Comparison of ENCODE assay signal across 20 cellular contexts in genomic region chr20:48339986-48340884, GRCh38.
A peak's percentile ranks its signal among the peaks of the same experiment; 100 is the strongest.
DNase-seq lines count a peak whose midpoint lies in the region; ATAC-seq, FAIRE-seq and TF ChIP-seq lines count a peak whose summit lies in the region.
"Had no signal": no experiment of that assay in that cellular context is flagged by ENCODE, and none has a peak within 500 bp of the region (broad histone marks: within the 10 kb centered on the region; RNA-seq: fewer than 3 reads in every experiment).

No MANE protein-coding gene starts in this region.

- H3K27ac ChIP-seq in VCaP = peak overlapping the region; percentile 29
- no peak overlapping the region for H3K27ac ChIP-seq in left ventricle myocardium inferior (replicated peaks)
- H3K27ac ChIP-seq: adrenal gland, HL-60, KMS-11, SK-N-MC, suprapubic skin had no signal

- ATAC-seq in GM21529 (IDR thresholded peaks at IDR 0.05; ENCODE audit: unreplicated experiment) (peak; percentile 59), sciatic nerve (peak; percentile 13)
- ATAC-seq: GM23338, left lobe of liver had no signal

- no peaks in the 10 kb centered on the region for H3K9me3 Mint-ChIP-seq in T-helper 2 cell treated with Interferon-gamma antibody and Interleukin-4, amounts not matched to agents 5 μg/mL and 100 μg/mL, for 36 hours
- H3K9me3 Mint-ChIP-seq: GM23338 had no signal

- intact Hi-C loops in sciatic nerve (cut with DNase I) (no loop called here), left ventricle myocardium inferior (cut with micrococcal nuclease) (no loop called here)

- no peaks in the 10 kb centered on the region for H3K4me1 ChIP-seq in left ventricle myocardium inferior
- H3K4me1 ChIP-seq: suprapubic skin had no signal

- no peak overlapping the region for H3K4me3 Mint-ChIP-seq in T-helper 2 cell treated with Interferon-gamma antibody and Interleukin-4, amounts not matched to agents 5 μg/mL and 100 μg/mL, for 36 hours
- H3K4me3 Mint-ChIP-seq: GM23338 had no signal

- H3K4me1 Mint-ChIP-seq in T-helper 2 cell treated with Interferon-gamma antibody and Interleukin-4, amounts not matched to agents 5 μg/mL and 100 μg/mL, for 36 hours (ENCODE audit: low read depth) = peaks cover 8% of the 10 kb centered on the region

- H3K36me3 Mint-ChIP-seq in T-helper 2 cell treated with Interferon-gamma antibody and Interleukin-4, amounts not matched to agents 5 μg/mL and 100 μg/mL, for 36 hours (ENCODE audit: low read depth) = no peaks in the 10 kb centered on the region

- H3K36me3 ChIP-seq in left ventricle myocardium inferior = no peaks in the 10 kb centered on the region
- H3K36me3 ChIP-seq: adrenal gland, ovary, suprapubic skin had no signal

- FAIRE-seq in GM12891 (lab: Jason Lieb, UNC) = peak; percentile 57

- H3K4me3 ChIP-seq in left ventricle myocardium inferior = no peak overlapping the region
- H3K4me3 ChIP-seq: adrenal gland, GM23338, ovary, SK-N-MC, suprapubic skin had no signal

- no peak for TF ChIP-seq POLR2A in GM12891 (IDR thresholded peaks at IDR 0.05; ENCODE audit: low read depth, low read length)

- H3K27ac Mint-ChIP-seq in T-helper 2 cell treated with Interferon-gamma antibody and Interleukin-4, amounts not matched to agents 5 μg/mL and 100 μg/mL, for 36 hours = no peak overlapping the region
- H3K27ac Mint-ChIP-seq: GM23338 had no signal

- H3K27me3 Mint-ChIP-seq in T-helper 2 cell treated with Interferon-gamma antibody and Interleukin-4, amounts not matched to agents 5 μg/mL and 100 μg/mL, for 36 hours (ENCODE audit: low read depth) = peaks cover 22% of the 10 kb centered on the region

- H3K9me3 ChIP-seq in left ventricle myocardium inferior (replicated peaks) = no peaks in the 10 kb centered on the region
- H3K9me3 ChIP-seq: adrenal gland, ovary, suprapubic skin had no signal

- peaks cover 61% of the 10 kb centered on the region for H3K27me3 ChIP-seq in left ventricle myocardium inferior (ENCODE audit: low read depth)
- H3K27me3 ChIP-seq: ovary had no signal

- DNase-seq in GM12891 (ENCODE audit: insufficient read length, low spot score) (no peak), sciatic nerve (ENCODE audit: low spot score) (no peak), Kasumi-1 (lab: John Stamatoyannopoulos, UW) (no peak), left ventricle myocardium inferior (no peak)
- DNase-seq in T-helper 2 cell treated with Interferon-gamma antibody and Interleukin-4, amounts not matched to agents 5 μg/mL and 100 μg/mL, for 36 hours (ENCODE audit: low spot score) = no peak
- DNase-seq in stimulated activated CD4-positive, alpha-beta T cell treated with anti-CD3 and anti-CD28 coated beads, Interleukin-2, amount 100 ng/mL, for 24 hours = no peak
- DNase-seq: adrenal gland; COR-L47; NCI-H1092 treated with DMSO at 0.1 percent for 48 hours; stimulated activated CD4-positive, alpha-beta T cell treated with anti-CD3 and anti-CD28 coated beads, Interleukin-2, amount 100 ng/mL, for 48 hours; T-helper 9 cell had no signal

- TF ChIP-seq CTCF in VCaP (conservative IDR thresholded peaks at IDR 0.05) (no peak), left ventricle myocardium inferior (IDR thresholded peaks at IDR 0.05; ENCODE audit: borderline replicate concordance) (no peak)

TF ChIP-seq in GM12891, 5 proteins besides CTCF, POLR2A, EP300 and RAD21:
- no peak for TF ChIP-seq SPI1 (IDR thresholded peaks at IDR 0.05; ENCODE audit: low read depth, low read length)
- no peak for TF ChIP-seq POLR2AphosphoS5 (IDR thresholded peaks at IDR 0.05; ENCODE audit: low read depth, low read length)
- TF ChIP-seq POU2F2 (IDR thresholded peaks at IDR 0.05; ENCODE audit: low read depth, low read length) = no peak
- no peak for TF ChIP-seq PAX5 (IDR thresholded peaks at IDR 0.05; ENCODE audit: insufficient read depth, low read length, severe bottlenecking)
- TF ChIP-seq TAF1 (IDR thresholded peaks at IDR 0.05; ENCODE audit: low read depth, low read length) = no peak
